In genomic region chr5:72138943-72139467, GRCh38 we compare ENCODE assay signal across 10 cellular contexts. TPM values are rescaled to one million over a fixed set of nuclear protein-coding genes. Genes with fewer than 3 reads are reported as not detected.
DNase-seq lines count a peak whose midpoint lies in the region; ATAC-seq and TF ChIP-seq lines count a peak whose summit lies in the region.
"Had no signal": no experiment of that assay in that cellular context is flagged by ENCODE, and none has a peak within 500 bp of the region (broad histone marks: within the 10 kb centered on the region; RNA-seq: fewer than 3 reads in every experiment).

No MANE protein-coding gene starts in this region.

- H3K4me3 ChIP-seq in esophagus squamous epithelium: no peak overlapping the region
- no peak overlapping the region for H3K4me3 ChIP-seq in upper lobe of right lung
- H3K4me3 ChIP-seq: BLaER1 had no signal

- peak; percentile 100 for ATAC-seq in activated CD4-positive, alpha-beta T cell treated with anti-CD3 and anti-CD28 coated beads for 36 hours
- ATAC-seq in stimulated activated naive CD8-positive, alpha-beta T cell treated with anti-CD3 and anti-CD28 coated beads, Interleukin-15, Interleukin-2, amounts not matched to agents 100 U/mL and 50 U/mL, for 24 hours: peak; percentile 100
- ATAC-seq in GM18870 (IDR thresholded peaks at IDR 0.05; ENCODE audit: unreplicated experiment) (no peak), upper lobe of right lung (no peak), esophagus mucosa (no peak)

- peaks cover 7 to 80% (median 39%) of the 10 kb centered on the region in 3 donors for H3K4me1 ChIP-seq in esophagus squamous epithelium
- no peaks in the 10 kb centered on the region for H3K4me1 ChIP-seq in upper lobe of right lung
- H3K4me1 ChIP-seq: BLaER1 had no signal

- TF ChIP-seq POLR2A in esophagus squamous epithelium (IDR thresholded peaks at IDR 0.05): no peak

- H3K27ac Mint-ChIP-seq in activated CD4-positive, alpha-beta T cell treated with anti-CD3 and anti-CD28 coated beads for 36 hours: peak overlapping the region; percentile 33

- peaks cover 53% of the 10 kb centered on the region for H3K27me3 Mint-ChIP-seq in activated CD4-positive, alpha-beta T cell treated with anti-CD3 and anti-CD28 coated beads for 36 hours

- intact Hi-C loops in activated CD4-positive, alpha-beta T cell treated with anti-CD3 and anti-CD28 coated beads for 36 hours (cut with DNase I, micrococcal nuclease): loop anchor here (1.0 to 10.0 kb wide), 8 partner anchors 55 to 354 kb away; no protein-coding TSS in a partner anchor
- intact Hi-C loops in esophagus squamous epithelium (cut with DNase I): no loop called here
- intact Hi-C loops in upper lobe of right lung (cut with DNase I): no loop called here

- H3K27me3 ChIP-seq in esophagus squamous epithelium (peaks cover 0 to 42% (median 0%) of the 10 kb centered on the region in 4 donors), upper lobe of right lung (no peaks in the 10 kb centered on the region)
- H3K27me3 ChIP-seq: BLaER1 had no signal

- no peaks in the 10 kb centered on the region for H3K9me3 ChIP-seq in esophagus squamous epithelium
- H3K9me3 ChIP-seq in upper lobe of right lung: no peaks in the 10 kb centered on the region
- H3K9me3 ChIP-seq: BLaER1 had no signal

- H3K9me3 Mint-ChIP-seq in activated CD4-positive, alpha-beta T cell treated with anti-CD3 and anti-CD28 coated beads for 36 hours (ENCODE audit: low read depth): no peaks in the 10 kb centered on the region

- peaks cover 15% of the 10 kb centered on the region for H3K4me1 Mint-ChIP-seq in activated CD4-positive, alpha-beta T cell treated with anti-CD3 and anti-CD28 coated beads for 36 hours

- WGBS in esophagus squamous epithelium, 2 donors: 24 to 25% methylated on average over 7 of the region's 7 CpGs

- CTCF ChIA-PET in activated CD4-positive, alpha-beta T cell treated with anti-CD3 and anti-CD28 coated beads for 36 hours (lab: Charles Lee): interaction anchor here (0.6 to 1.0 kb wide), 6 partner anchors 14 to 169 kb away, joined by 3 to 4 read pairs (median 3); no protein-coding TSS in a partner anchor

- no peaks in the 10 kb centered on the region for H3K36me3 ChIP-seq in esophagus squamous epithelium
- H3K36me3 ChIP-seq in upper lobe of right lung: no peaks in the 10 kb centered on the region
- H3K36me3 ChIP-seq: BLaER1 had no signal

- DNase-seq in activated CD4-positive, alpha-beta T cell treated with anti-CD3 and anti-CD28 coated beads for 36 hours: peak; percentile 32
- DNase-seq in activated CD4-positive, alpha-beta T cell treated with anti-CD3 and anti-CD28 coated beads for 1 hour: no peak
- peak; percentile 92 for DNase-seq in OCI-M1 (lab: John Stamatoyannopoulos, UW)
- DNase-seq in esophagus squamous epithelium (lab: John Stamatoyannopoulos, UW): no peak
- DNase-seq in stimulated activated naive CD8-positive, alpha-beta T cell treated with anti-CD3 and anti-CD28 coated beads, Interleukin-15, Interleukin-2, amounts not matched to agents 100 U/mL and 50 U/mL, for 24 hours: peak; percentile 14
- no peak for DNase-seq in upper lobe of right lung

- H3K27ac ChIP-seq in esophagus squamous epithelium (peak overlapping the region in 3 of 4 donors; percentile 20 to 52 (median 29)), upper lobe of right lung (no peak overlapping the region)
- H3K27ac ChIP-seq: BLaER1, VCaP had no signal

- POLR2A ChIA-PET in activated CD4-positive, alpha-beta T cell treated with anti-CD3 and anti-CD28 coated beads for 36 hours (lab: Charles Lee): no interaction called here

- TF ChIP-seq CTCF in esophagus squamous epithelium (IDR thresholded peaks at IDR 0.05) (no peak), upper lobe of right lung (IDR thresholded peaks at IDR 0.05) (no peak)

- no peak overlapping the region for H3K4me3 Mint-ChIP-seq in activated CD4-positive, alpha-beta T cell treated with anti-CD3 and anti-CD28 coated beads for 36 hours

- H3K36me3 Mint-ChIP-seq in activated CD4-positive, alpha-beta T cell treated with anti-CD3 and anti-CD28 coated beads for 36 hours (ENCODE audit: low read depth): no peaks in the 10 kb centered on the region

RNA-seq across cellular contexts. Expression of gene MAP1B, which starts 31.7 kb away (rescaled TPM):
- under 1 TPM; 0.16 to 0.26 TPM for total RNA-seq in activated CD4-positive, alpha-beta T cell treated with anti-CD3 and anti-CD28 coated beads for 36 hours
- total RNA-seq in esophagus squamous epithelium: 100 to 1,000 TPM in 1 of 4 donors, 10 to 100 TPM in 2, 1 to 10 TPM in 1; 8.2 to 180 (median 29.6) TPM
- total RNA-seq in upper lobe of right lung: 20.5 TPM
- total RNA-seq in esophagus mucosa: 8.4 TPM

Comparison
In these comparisons a context has a peak if more than half of its experiments do, and no peak if none do; other contexts are left out.
1. DNase-seq: peak in activated CD4-positive, alpha-beta T cell treated with anti-CD3 and anti-CD28 coated beads for 36 hours (single experiment), OCI-M1 (single experiment) and stimulated activated naive CD8-positive, alpha-beta T cell treated with anti-CD3 and anti-CD28 coated beads, Interleukin-15, Interleukin-2, amounts not matched to agents 100 U/mL and 50 U/mL, for 24 hours (single experiment); none in activated CD4-positive, alpha-beta T cell treated with anti-CD3 and anti-CD28 coated beads for 1 hour (single experiment), esophagus squamous epithelium (single experiment) and upper lobe of right lung (single experiment).
2. ATAC-seq: peak in activated CD4-positive, alpha-beta T cell treated with anti-CD3 and anti-CD28 coated beads for 36 hours (single experiment) and stimulated activated naive CD8-positive, alpha-beta T cell treated with anti-CD3 and anti-CD28 coated beads, Interleukin-15, Interleukin-2, amounts not matched to agents 100 U/mL and 50 U/mL, for 24 hours (single experiment); none in GM18870 (single experiment), upper lobe of right lung (single experiment) and esophagus mucosa (single experiment).
3. intact Hi-C loops: an anchor here in activated CD4-positive, alpha-beta T cell treated with anti-CD3 and anti-CD28 coated beads for 36 hours (1.0 to 10.0 kb wide); none called in esophagus squamous epithelium and upper lobe of right lung.